ENCODE assay signal across 9 cellular contexts in genomic region chr1:235366286-235366685, GRCh38. TPM values are rescaled to one million over a fixed set of nuclear protein-coding genes. Genes with fewer than 3 reads are reported as not detected.
DNase-seq lines count a peak whose midpoint lies in the region; ATAC-seq and TF ChIP-seq lines count a peak whose summit lies in the region.
"Had no signal": no experiment of that assay in that cellular context is flagged by ENCODE, and none has a peak within 500 bp of the region (broad histone marks: within the 10 kb centered on the region; RNA-seq: fewer than 3 reads in every experiment).

No MANE protein-coding gene starts in this region.

- H4K20me1 ChIP-seq in OCI-LY3 (ENCODE audit: insufficient read depth, low read length), result no peaks in the 10 kb centered on the region

- H3K4me1 ChIP-seq in Caco-2, result peaks cover 12% of the 10 kb centered on the region; the same call in 1 of the 2 replicates
- H3K4me1 ChIP-seq in OCI-LY3 (ENCODE audit: low read length), result peaks cover 12% of the 10 kb centered on the region
- H3K4me1 ChIP-seq in psoas muscle, result no peaks in the 10 kb centered on the region
- H3K4me1 ChIP-seq in upper lobe of left lung, result peaks cover 0 to 6% (median 6%) of the 10 kb centered on the region in 4 donors

- H3K27ac ChIP-seq in OCI-LY3 (ENCODE audit: low read length) (no peak overlapping the region), psoas muscle (peak overlapping the region; percentile 87), upper lobe of left lung (no peak overlapping the region)

- H3K9me3 ChIP-seq in Caco-2 (no peaks in the 10 kb centered on the region), OCI-LY3 (ENCODE audit: insufficient read depth, low read length) (no peaks in the 10 kb centered on the region), psoas muscle (no peaks in the 10 kb centered on the region), upper lobe of left lung (no peaks in the 10 kb centered on the region)

- peak overlapping the region; percentile 70 for H3K4me2 ChIP-seq in OCI-LY3 (ENCODE audit: low read length)

- H2AFZ ChIP-seq in OCI-LY3 (ENCODE audit: low read depth, low read length), result peak overlapping the region; percentile 90

- POLR2A ChIA-PET in Caco-2 (lab: Charles Lee), result interaction anchor here (1.5 kb wide), 1 partner anchor 49 kb away, joined by 3 read pairs; no protein-coding TSS in a partner anchor

- no peak overlapping the region for H3K9ac ChIP-seq in OCI-LY3 (ENCODE audit: low read length)

- peaks cover 16% of the 10 kb centered on the region for H3K36me3 Mint-ChIP-seq in Caco-2 (ENCODE audit: insufficient read depth, unreplicated experiment)
- H3K36me3 Mint-ChIP-seq in brain, result peaks cover 28% of the 10 kb centered on the region

- WGBS in psoas muscle, 3 donors, result 92 to 95% (median 93%) methylated on average over 5 of the region's 5 CpGs
- WGBS in upper lobe of left lung, 2 donors, result 93 to 95% methylated on average over 5 of the region's 5 CpGs

- H3K4me3 ChIP-seq in Caco-2 (ENCODE audit: low read depth, low read length) (peak overlapping the region; percentile 62), OCI-LY3 (ENCODE audit: low read length) (peak overlapping the region; percentile 90), psoas muscle (no peak overlapping the region), upper lobe of left lung (no peak overlapping the region)

- intact Hi-C loops in Caco-2 (cut with micrococcal nuclease; ENCODE audit: unreplicated experiment) (no loop called here), psoas muscle (cut with DNase I) (loop anchor here (2.0 to 10.0 kb wide), 4 partner anchors 34 to 114 kb away; partner anchors contain the start of genes ARID4B (in 1 of the 2) and GGPS1 (in 1 of the 2)), sciatic nerve (cut with DNase I) (no loop called here)

- TF ChIP-seq POLR2A in upper lobe of left lung (IDR thresholded peaks at IDR 0.05), result no peak

- TF ChIP-seq EP300 in upper lobe of left lung (IDR thresholded peaks at IDR 0.05), result no peak

- H3K27me3 ChIP-seq in Caco-2 (replicated peaks; ENCODE audit: control insufficient read depth, insufficient read depth, low read length), result no peaks in the 10 kb centered on the region
- H3K27me3 ChIP-seq in OCI-LY3 (ENCODE audit: low read depth, low read length), result no peaks in the 10 kb centered on the region
- H3K27me3 ChIP-seq in psoas muscle (ENCODE audit: insufficient read depth in 3 of 3, low read length in 2 of 3), result no peaks in the 10 kb centered on the region
- H3K27me3 ChIP-seq in upper lobe of left lung, result no peaks in the 10 kb centered on the region

- H3K4me3 Mint-ChIP-seq in Caco-2 (ENCODE audit: unreplicated experiment), result peak overlapping the region; percentile 99
- peak overlapping the region; percentile 64 to 98 (median 95) for H3K4me3 Mint-ChIP-seq in brain

- H3K9me3 Mint-ChIP-seq in Caco-2 (ENCODE audit: unreplicated experiment), result no peaks in the 10 kb centered on the region
- peaks cover 0 to 13% (median 0%) of the 10 kb centered on the region in 5 experiments for H3K9me3 Mint-ChIP-seq in brain

- CTCF ChIA-PET in Caco-2 (lab: Charles Lee), result no interaction called here

- H3K79me2 ChIP-seq in OCI-LY3 (ENCODE audit: low read length), result peaks cover 13% of the 10 kb centered on the region

- no peaks in the 10 kb centered on the region for H3K36me3 ChIP-seq in Caco-2 (ENCODE audit: control insufficient read depth, insufficient read depth, low read length)
- H3K36me3 ChIP-seq in OCI-LY3 (replicated peaks; ENCODE audit: low read depth, low read length), result no peaks in the 10 kb centered on the region
- H3K36me3 ChIP-seq in psoas muscle (ENCODE audit: insufficient read depth in 1 of 2, low read depth in 1 of 2), result no peaks in the 10 kb centered on the region
- H3K36me3 ChIP-seq in upper lobe of left lung, result no peaks in the 10 kb centered on the region

- H3K27ac Mint-ChIP-seq in Caco-2 (ENCODE audit: unreplicated experiment), result peak overlapping the region; percentile 98
- H3K27ac Mint-ChIP-seq in brain, result peak overlapping the region; percentile 13 to 96 (median 67)

- no TSS peak for BruUV-seq in Caco-2 (replicated peaks; lab: Mats Ljungman, UMichigan)

- H3K4me1 Mint-ChIP-seq in Caco-2 (ENCODE audit: low read depth, unreplicated experiment), result peaks cover 22% of the 10 kb centered on the region
- H3K4me1 Mint-ChIP-seq in brain, result peaks cover 39% of the 10 kb centered on the region

- DNase-seq in Caco-2 (no peak), psoas muscle (no peak), upper lobe of left lung (no peak), foreskin melanocyte (no peak), sciatic nerve (ENCODE audit: low spot score) (no peak)
- DNase-seq: NCI-H2081 had no signal

- H3K27me3 Mint-ChIP-seq in Caco-2 (ENCODE audit: insufficient read depth, unreplicated experiment) (no peaks in the 10 kb centered on the region), brain (peaks cover 12% of the 10 kb centered on the region)

- no peak for TF ChIP-seq CTCF in Caco-2 (IDR thresholded peaks at IDR 0.05; ENCODE audit: insufficient read depth in 1 of 2, low read depth in 1 of 2, low read length in 1 of 2, severe bottlenecking in 1 of 2, unreplicated experiment in 1 of 2)
- TF ChIP-seq CTCF in OCI-LY3 (IDR thresholded peaks at IDR 0.05; ENCODE audit: low read depth, low read length), result no peak
- no peak for TF ChIP-seq CTCF in brain (conservative IDR thresholded peaks at IDR 0.05)
- TF ChIP-seq CTCF in psoas muscle (IDR thresholded peaks at IDR 0.05), result no peak
- TF ChIP-seq CTCF in upper lobe of left lung (IDR thresholded peaks at IDR 0.05), result no peak

- no peak for ATAC-seq in psoas muscle
- no peak for ATAC-seq in upper lobe of left lung (ENCODE audit: low FRiP score in 2 of 2)
- ATAC-seq in sciatic nerve, result no peak
- no peak for ATAC-seq in GM21737 (IDR thresholded peaks at IDR 0.05; ENCODE audit: unreplicated experiment)

RNA-seq across cellular contexts. Expression of gene TBCE, which starts 0.9 kb away (rescaled TPM):
- 38.5 and 40.0 TPM in 2 replicates for total RNA-seq in Caco-2 (2022)
- 20.0 TPM for polyA plus RNA-seq in brain (ENCODE audit: insufficient read depth, low read depth, low replicate concordance)
- total RNA-seq in psoas muscle, result 10 to 100 TPM; 20.6 to 26.8 (median 24.1) TPM
- polyA plus RNA-seq in psoas muscle, result 10 to 100 TPM; 32.7 to 41.5 (median 34.8) TPM
- 10 to 100 TPM; 20.8 to 77.5 (median 26.5) TPM for total RNA-seq in upper lobe of left lung
- 27.9 TPM for total RNA-seq in sciatic nerve

RNA-seq across cellular contexts. Expression of gene GGPS1, which starts 37.9 kb away (rescaled TPM):
- total RNA-seq in Caco-2 (2022) (40.4 and 45.3 TPM in 2 replicates), psoas muscle (10 to 100 TPM; 21.1 to 39.5 (median 28.9) TPM), upper lobe of left lung (10 to 100 TPM in 4 of 6 donors, 1 to 10 TPM in 2; 5.0 to 32.6 (median 25.4) TPM), sciatic nerve (28.0 TPM)
- polyA plus RNA-seq in brain (ENCODE audit: insufficient read depth, low read depth, low replicate concordance) (22.3 TPM), psoas muscle (10 to 100 TPM; 17.9 to 49.5 (median 34.0) TPM)

RNA-seq across cellular contexts. Expression of gene ARID4B, which starts 38.3 kb away (rescaled TPM):
- total RNA-seq in Caco-2 (2022) (34.2 and 35.9 TPM in 2 replicates), psoas muscle (10 to 100 TPM; 12.8 to 16.0 (median 14.6) TPM), upper lobe of left lung (10 to 100 TPM; 31.1 to 90.1 (median 51.3) TPM), sciatic nerve (61.3 TPM)
- polyA plus RNA-seq in brain (ENCODE audit: insufficient read depth, low read depth, low replicate concordance) (8.1 TPM), psoas muscle (10 to 100 TPM in 1 of 3 donors, 1 to 10 TPM in 2; 2.9 to 13.7 (median 8.8) TPM)

Comparison
In these comparisons a context has a peak if more than half of its experiments do, and no peak if none do; other contexts are left out.
1. H3K4me3 ChIP-seq: peak in Caco-2 (single experiment) and OCI-LY3 (single experiment); none in psoas muscle (single experiment) and upper lobe of left lung (0 of 4).
2. intact Hi-C loops: an anchor here in psoas muscle (2.0 to 10.0 kb wide); none called in Caco-2 and sciatic nerve.